In the genomic region with DNA sequence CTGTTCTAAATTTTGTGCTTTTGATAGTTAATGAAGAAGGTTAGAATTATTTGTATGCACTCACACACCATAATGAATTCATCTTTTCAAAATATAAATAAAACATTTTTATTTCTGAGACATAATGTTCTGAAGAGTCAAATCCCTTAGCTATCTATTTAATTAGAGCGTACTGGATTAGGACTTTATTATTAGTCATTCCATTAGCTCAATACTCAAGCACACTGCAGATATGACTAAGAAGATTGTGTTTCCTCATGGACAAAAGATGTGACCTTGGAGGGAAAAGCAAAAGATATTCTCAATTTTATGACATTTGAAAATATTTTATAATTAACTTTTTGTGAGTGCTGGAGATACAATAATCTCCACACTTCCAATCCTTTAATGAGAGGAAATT, we compare ENCODE assay signal across 8 cellular contexts.
"Had no signal": no experiment of that assay in that cellular context is flagged by ENCODE, and none has a peak within 500 bp of the region (broad histone marks: within the 10 kb centered on the region; RNA-seq: fewer than 3 reads in every experiment).

No MANE protein-coding gene starts in this region.

- H3K27ac ChIP-seq: HL-60 had no signal

- DNase-seq: H9, HCEC 1CT, KBM-7 had no signal

- H3K4me3 ChIP-seq: GM23338 had no signal

- H2AFZ ChIP-seq: GM23338 had no signal

- FAIRE-seq: H1, H54, HepG2 had no signal

- ATAC-seq: GM23338, HepG2 had no signal

- H3K4me2 ChIP-seq: GM23338 had no signal
